1 cellular context compared by ENCODE assay signal in the genomic region with DNA sequence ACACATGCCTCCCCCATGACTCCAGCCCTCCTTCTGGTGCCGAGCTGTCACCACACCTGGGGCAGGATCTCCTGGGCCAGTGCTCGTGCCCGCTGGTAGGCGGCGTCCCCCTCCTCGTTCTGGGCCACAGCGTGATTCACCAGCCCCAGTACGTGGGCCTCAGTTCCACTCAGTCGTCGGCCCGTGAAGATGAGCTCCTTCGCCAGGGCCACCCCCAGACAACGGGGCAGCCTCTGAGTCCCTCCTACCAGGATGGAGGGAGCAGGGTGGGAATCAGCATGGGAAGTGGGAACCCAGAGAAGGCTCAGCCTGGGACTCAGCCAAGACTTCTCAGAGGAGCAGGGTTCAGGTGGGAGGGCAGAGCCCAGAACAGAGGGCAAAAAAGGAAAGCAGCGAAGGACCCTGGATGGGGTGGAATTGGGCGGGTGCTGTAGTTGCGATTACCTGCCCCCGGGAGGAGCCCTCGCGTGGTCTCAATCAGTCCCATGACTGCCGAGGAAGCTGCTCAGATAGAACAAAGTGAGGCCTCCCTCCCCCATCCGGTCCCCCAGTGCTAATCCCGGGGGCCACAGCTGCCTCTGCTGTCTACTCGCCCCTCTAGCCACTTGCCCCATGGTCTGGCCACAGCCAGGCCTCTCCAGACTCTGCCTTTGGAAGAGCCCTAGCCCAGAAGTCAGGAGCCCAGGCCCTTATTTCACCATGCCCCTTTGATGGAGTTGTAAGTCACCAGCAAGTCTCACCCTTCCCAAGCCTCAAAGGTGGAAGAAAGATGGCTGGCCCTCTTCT.
TF ChIP-seq lines count a peak whose summit lies in the region.

No MANE protein-coding gene starts in this region.

TF ChIP-seq in HepG2, 621 proteins besides CTCF, POLR2A, EP300 and RAD21 (continued from another document):
- TF ChIP-seq ZNF558 (CRISPR knock-in tag; IDR thresholded peaks at IDR 0.05; ENCODE audit: borderline replicate concordance) (no peak), SMC3 (IDR thresholded peaks at IDR 0.05; ENCODE audit: low read length) (peak; percentile 33), ZFP1 (CRISPR knock-in tag; IDR thresholded peaks at IDR 0.05) (no peak), EEA1 (CRISPR knock-in tag; IDR thresholded peaks at IDR 0.05; ENCODE audit: borderline replicate concordance) (no peak)
